8 cellular contexts compared by ENCODE assay signal in the genomic region with DNA sequence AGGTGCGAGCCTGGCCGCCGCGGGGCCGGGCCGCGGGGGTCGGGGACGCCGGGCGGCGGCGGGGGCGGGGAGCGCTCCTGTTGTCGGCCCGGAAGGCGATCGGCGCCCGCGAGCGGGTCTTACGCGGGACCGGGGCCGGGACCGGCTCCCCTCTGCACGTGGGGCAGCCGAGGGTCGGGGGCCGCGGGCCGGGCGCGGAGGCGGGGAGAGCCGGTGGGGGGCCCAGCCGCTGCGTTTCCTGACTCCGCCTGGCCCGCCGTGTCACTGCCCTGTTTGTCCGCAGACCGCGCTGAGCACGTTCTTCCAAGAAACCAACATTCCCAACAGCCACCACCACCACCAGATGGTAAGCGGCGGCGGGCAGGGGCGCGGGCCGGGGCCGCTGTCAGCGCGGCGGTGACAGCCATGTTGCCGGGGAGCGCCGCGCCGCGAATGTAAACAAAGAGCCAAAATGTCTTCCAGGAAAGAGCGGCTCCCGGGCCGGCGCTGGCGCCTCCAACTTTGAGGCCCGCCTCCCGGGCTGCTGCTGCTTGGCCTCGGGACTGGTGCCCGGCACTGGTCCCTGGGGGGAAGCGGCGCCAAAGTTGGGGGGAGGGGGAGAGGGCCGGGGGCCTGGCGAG. TPM values are rescaled to one million over a fixed set of nuclear protein-coding genes. Genes with fewer than 3 reads are reported as not detected.
DNase-seq lines count a peak whose midpoint lies in the region; ATAC-seq, FAIRE-seq and TF ChIP-seq lines count a peak whose summit lies in the region.

No MANE protein-coding gene starts in this region.

- BruUV-seq in mammary epithelial cell (replicated peaks; lab: Mats Ljungman, UMichigan), result no TSS peak

- POLR2A ChIA-PET in BJ (lab: Charles Lee), result interaction anchor here (0.6 kb wide), 1 partner anchor 11 kb away, joined by 6 read pairs; no protein-coding TSS in a partner anchor
- POLR2A ChIA-PET in HEK293 (lab: Yijun Ruan, JAX), result interaction anchor here (0.6 to 1.7 kb wide), 13 partner anchors 9 to 410 kb away, joined by 3 to 17 read pairs (median 5); a partner anchor contains a TSS

- peak overlapping the region; percentile 71 for H2AFZ ChIP-seq in mammary epithelial cell (ENCODE audit: low read depth, low read length)
- peak overlapping the region; percentile 22 for H2AFZ ChIP-seq in keratinocyte (ENCODE audit: control insufficient read depth, low read length)

- H3K36me3 ChIP-seq in BJ (ENCODE audit: control insufficient read depth, insufficient read depth, low read length) (peaks cover 4% of the 10 kb centered on the region), HEK293 (ENCODE audit: control insufficient read depth in 2 of 2, insufficient read depth in 1 of 2, low read length in 2 of 2) (peaks cover 5 to 19% of the 10 kb centered on the region in 2 experiments; a peak in 2 of 3 replicates), mammary epithelial cell (ENCODE audit: insufficient read depth, low read length) (peaks cover 2% of the 10 kb centered on the region), keratinocyte (ENCODE audit: control insufficient read depth in 2 of 2, extremely low read depth in 1 of 2, insufficient read depth in 2 of 2, low read length in 2 of 2) (peaks cover 4 to 12% of the 10 kb centered on the region in 2 experiments)

- peak overlapping the region; percentile 94 for H3K4me3 Mint-ChIP-seq in T-helper 1 cell treated with Interleukin-12 subunit alpha and Interleukin-12 subunit beta and Interleukin-4 antibody, amounts not matched to agents 30 μg/mL and 1 μg/mL, for 36 hours

- H3K4me1 ChIP-seq in HEK293 (ENCODE audit: control insufficient read depth, insufficient read depth, low read length) (no peaks in the 10 kb centered on the region; the same call in 1 of the 2 replicates), mammary epithelial cell (ENCODE audit: insufficient read depth, low read length) (peaks cover 57% of the 10 kb centered on the region), keratinocyte (ENCODE audit: control insufficient read depth, extremely low read depth, insufficient read depth, low read length) (peaks cover 58% of the 10 kb centered on the region)

- H3K4me2 ChIP-seq in mammary epithelial cell (ENCODE audit: insufficient read depth, low read depth, low read length) (peak overlapping the region; percentile 90), keratinocyte (ENCODE audit: control insufficient read depth, extremely low read depth, insufficient read depth, low read depth, low read length) (no peak overlapping the region)

- ATAC-seq in HG03520 (IDR thresholded peaks at IDR 0.05; ENCODE audit: unreplicated experiment), result no peak

- no peaks in the 10 kb centered on the region for H3K9me3 Mint-ChIP-seq in T-helper 1 cell treated with Interleukin-12 subunit alpha and Interleukin-12 subunit beta and Interleukin-4 antibody, amounts not matched to agents 30 μg/mL and 1 μg/mL, for 36 hours

- TF ChIP-seq CTCF in BJ (IDR thresholded peaks at IDR 0.05; ENCODE audit: insufficient read depth, low read depth, low read length) (no peak), HEK293 (tag by site-specific recombination; IDR thresholded peaks at IDR 0.05) (peak; percentile 17; the same call in 1 of the 2 replicates), mammary epithelial cell (conservative IDR thresholded peaks at IDR 0.05 in 1 of 2, IDR thresholded peaks at IDR 0.05 in 1 of 2; ENCODE audit: extremely low read depth in 1 of 2, insufficient read depth in 1 of 2, low read depth in 1 of 2, low read length in 2 of 2) (no peak), keratinocyte (optimal IDR thresholded peaks at IDR 0.05 in 1 of 3, IDR thresholded peaks at IDR 0.05 in 1 of 3, conservative IDR thresholded peaks at IDR 0.05 in 1 of 3; ENCODE audit: extremely low read depth in 1 of 3, insufficient read depth in 2 of 3, low read length in 3 of 3) (no peak)

- intact Hi-C loops in mammary epithelial cell (cut with micrococcal nuclease), result loop anchor here (1.0 kb wide), 1 partner anchor 13 kb away; no protein-coding TSS in a partner anchor

- CTCF ChIA-PET in BJ (lab: Yijun Ruan, JAX), result interaction anchor here (0.7 to 2.1 kb wide), 6 partner anchors 11 to 144 kb away, joined by 3 to 8 read pairs (median 5); no protein-coding TSS in a partner anchor
- CTCF ChIA-PET in HEK293 (lab: Yijun Ruan, JAX), result interaction anchor here (0.7 to 6.4 kb wide), 8 partner anchors 9 to 160 kb away, joined by 3 to 52 read pairs (median 4); no protein-coding TSS in a partner anchor
- CTCF ChIA-PET in mammary epithelial cell (lab: Charles Lee; ENCODE audit: low non-redundant PET), result no interaction called here

- DNase-seq in BJ (ENCODE audit: low read depth) (no peak), mammary epithelial cell (peak; percentile 35), keratinocyte (ENCODE audit: low read depth, low spot score) (no peak), occipital lobe (lab: John Stamatoyannopoulos, UW) (no peak)
- peak; percentile 65 to 66 for DNase-seq in stimulated activated CD4-positive, alpha-beta T cell treated with anti-CD3 and anti-CD28 coated beads, Interleukin-2, amount 100 ng/mL, for 24 hours

- H3K9me1 ChIP-seq in keratinocyte (ENCODE audit: control insufficient read depth, extremely low read depth, insufficient read depth, low read length), result peaks cover 2% of the 10 kb centered on the region

- FAIRE-seq in keratinocyte (lab: Jason Lieb, UNC), result no peak

- H3K79me2 ChIP-seq in mammary epithelial cell (ENCODE audit: insufficient read depth, low read length) (peaks cover 42% of the 10 kb centered on the region), keratinocyte (ENCODE audit: control insufficient read depth, insufficient read depth, low read length) (peaks cover 22% of the 10 kb centered on the region)

- H3K27me3 Mint-ChIP-seq in T-helper 1 cell treated with Interleukin-12 subunit alpha and Interleukin-12 subunit beta and Interleukin-4 antibody, amounts not matched to agents 30 μg/mL and 1 μg/mL, for 36 hours (ENCODE audit: low read depth), result no peaks in the 10 kb centered on the region

- H4K20me1 ChIP-seq in mammary epithelial cell (ENCODE audit: insufficient read depth, low read length), result no peaks in the 10 kb centered on the region
- H4K20me1 ChIP-seq in keratinocyte (ENCODE audit: control insufficient read depth, extremely low read depth, insufficient read depth, low read length), result no peaks in the 10 kb centered on the region

- peak overlapping the region; percentile 71 for H3K27ac Mint-ChIP-seq in T-helper 1 cell treated with Interleukin-12 subunit alpha and Interleukin-12 subunit beta and Interleukin-4 antibody, amounts not matched to agents 30 μg/mL and 1 μg/mL, for 36 hours

- WGBS in mammary epithelial cell (ENCODE audit: low coverage, missing lambda C conversion rate), result no CpG with 5 or more reads among the region's 76 CpGs

- peak overlapping the region; percentile 80 for H3K4me3 ChIP-seq in BJ (ENCODE audit: low read depth, low read length)
- H3K4me3 ChIP-seq in HEK293 (ENCODE audit: low read depth, low read length), result peak overlapping the region; percentile 89
- H3K4me3 ChIP-seq in mammary epithelial cell (replicated peaks in 1 of 3; ENCODE audit: insufficient read depth in 1 of 3, low read depth in 2 of 3, low read length in 3 of 3), result peak overlapping the region; percentile 71 to 81 (median 80)
- H3K4me3 ChIP-seq in keratinocyte (ENCODE audit: control insufficient read depth in 2 of 3, extremely low read depth in 1 of 3, insufficient read depth in 2 of 3, low read depth in 1 of 3, low read length in 3 of 3), result peak overlapping the region; percentile 70 to 84 (median 78)

- H3K27me3 ChIP-seq in BJ (ENCODE audit: control insufficient read depth, insufficient read depth, low read length) (no peaks in the 10 kb centered on the region), mammary epithelial cell (ENCODE audit: insufficient read depth, low read length) (no peaks in the 10 kb centered on the region), keratinocyte (ENCODE audit: control insufficient read depth, extremely low read depth, insufficient read depth, low read length) (no peaks in the 10 kb centered on the region)

- dilution Hi-C loops in mammary epithelial cell (cut with HindIII; ENCODE audit: low sequenced_read_pairs), result no loop called here
- dilution Hi-C loops in keratinocyte (cut with MboI; ENCODE audit: extremely low pct_ligation_motif_present, low sequenced_read_pairs), result no loop called here

- H3K4me1 Mint-ChIP-seq in T-helper 1 cell treated with Interleukin-12 subunit alpha and Interleukin-12 subunit beta and Interleukin-4 antibody, amounts not matched to agents 30 μg/mL and 1 μg/mL, for 36 hours (ENCODE audit: low read depth), result peaks cover 51% of the 10 kb centered on the region

- no peaks in the 10 kb centered on the region for H3K9me3 ChIP-seq in HEK293 (ENCODE audit: control insufficient read depth, insufficient read depth, low read depth, low read length)
- no peaks in the 10 kb centered on the region for H3K9me3 ChIP-seq in mammary epithelial cell (replicated peaks; ENCODE audit: insufficient read depth, low read length)
- H3K9me3 ChIP-seq in keratinocyte (ENCODE audit: control insufficient read depth, low read depth, low read length), result no peaks in the 10 kb centered on the region

- H3K9ac ChIP-seq in mammary epithelial cell (ENCODE audit: insufficient read depth, low read length) (peak overlapping the region; percentile 67), keratinocyte (ENCODE audit: control insufficient read depth, extremely low read depth, insufficient read depth, low read length) (peak overlapping the region; percentile 83)

- H3K27ac ChIP-seq in HEK293 (ENCODE audit: extremely low read depth, low read depth, low read length) (peak overlapping the region; percentile 81), mammary epithelial cell (ENCODE audit: insufficient read depth, low read depth, low read length) (peak overlapping the region; percentile 68), keratinocyte (ENCODE audit: control insufficient read depth, insufficient read depth, low read length) (peak overlapping the region; percentile 82)

- H3K36me3 Mint-ChIP-seq in T-helper 1 cell treated with Interleukin-12 subunit alpha and Interleukin-12 subunit beta and Interleukin-4 antibody, amounts not matched to agents 30 μg/mL and 1 μg/mL, for 36 hours (ENCODE audit: low read depth), result peaks cover 35% of the 10 kb centered on the region

- in situ Hi-C loops in mammary epithelial cell (cut with MboI; ENCODE audit: low sequenced_read_pairs in 2 of 2), result no loop called here

RNA-seq across cellular contexts. Expression of a gene that starts 0.6 kb away (rescaled TPM):
- 35.0 and 50.7 TPM in 2 replicates for polyA plus RNA-seq in BJ (2011; rRNA removed)
- 11.0 and 11.6 TPM in 2 replicates for polyA minus RNA-seq in BJ (2011; rRNA and poly(A)+ RNA removed)
- total RNA-seq in mammary epithelial cell, result 10 to 100 TPM in 1 of 2 donors, 1 to 10 TPM in 1; 5.7 to 54.7 TPM
- polyA plus RNA-seq in mammary epithelial cell, result 15.3 TPM
- polyA minus RNA-seq in mammary epithelial cell, result 9.2 TPM
- polyA plus RNA-seq in keratinocyte, result 9.4 to 33.9 TPM (median 28.7 TPM) in 3 replicates
- polyA plus RNA-seq in keratinocyte (2011; ENCODE audit: low read depth), result 6.8 TPM
- 11.8 and 17.0 TPM in 2 replicates for polyA plus RNA-seq in keratinocyte (2011; cell fraction: cytosol; rRNA removed)
- 7.4 and 8.5 TPM in 2 replicates for polyA plus RNA-seq in keratinocyte (2011; cell fraction: nucleus; rRNA removed)
- polyA plus RNA-seq in keratinocyte (2012; ENCODE audit: low replicate concordance), result 23.6 and 57.0 TPM in 2 replicates
- polyA minus RNA-seq in keratinocyte, result 5.9 to 16.6 TPM (median 8.9 TPM) in 3 replicates
- 31.7 TPM for polyA minus RNA-seq in keratinocyte (2011; cell fraction: cytosol; rRNA and poly(A)+ RNA removed)
- 5.0 and 8.5 TPM in 2 replicates for polyA minus RNA-seq in keratinocyte (2011; cell fraction: nucleus; rRNA and poly(A)+ RNA removed)
- 2.8 TPM for total RNA-seq in occipital lobe

RNA-seq across cellular contexts. Expression of a gene that starts 25.4 kb away (rescaled TPM):
- polyA plus RNA-seq in BJ (2011; rRNA removed) (0.13 and 0.50 TPM in 2 replicates), mammary epithelial cell (0.07 TPM), keratinocyte (not detected in 3 replicates)
- polyA minus RNA-seq in BJ (2011; rRNA and poly(A)+ RNA removed), result 0.09 and 0.51 TPM in 2 replicates
- total RNA-seq in mammary epithelial cell (not detected), occipital lobe (17.5 TPM)
- polyA minus RNA-seq in mammary epithelial cell (not detected), keratinocyte (not detected in 3 replicates)
- polyA plus RNA-seq in keratinocyte (2011; ENCODE audit: low read depth), result not detected
- not detected in 2 replicates for polyA plus RNA-seq in keratinocyte (2011; cell fraction: cytosol; rRNA removed)
- polyA plus RNA-seq in keratinocyte (2011; cell fraction: nucleus; rRNA removed), result not detected in 2 replicates
- not detected in 2 replicates for polyA plus RNA-seq in keratinocyte (2012; ENCODE audit: low replicate concordance)
- polyA minus RNA-seq in keratinocyte (2011; cell fraction: cytosol; rRNA and poly(A)+ RNA removed), result not detected
- not detected in 2 replicates for polyA minus RNA-seq in keratinocyte (2011; cell fraction: nucleus; rRNA and poly(A)+ RNA removed)

RNA-seq across cellular contexts. Expression of a gene that starts 42.3 kb away (rescaled TPM):
- polyA plus RNA-seq in BJ (2011; rRNA removed) (2.1 and 3.4 TPM in 2 replicates), mammary epithelial cell (1.3 TPM), keratinocyte (1.1 to 4.8 TPM (median 1.6 TPM) in 3 replicates)
- 6.0 and 6.5 TPM in 2 replicates for polyA minus RNA-seq in BJ (2011; rRNA and poly(A)+ RNA removed)
- total RNA-seq in mammary epithelial cell (1 to 10 TPM; 3.7 to 3.9 TPM), occipital lobe (6.1 TPM)
- polyA minus RNA-seq in mammary epithelial cell (1.3 TPM), keratinocyte (1.7 to 11.3 TPM (median 9.9 TPM) in 3 replicates)
- 2.3 TPM for polyA plus RNA-seq in keratinocyte (2011; ENCODE audit: low read depth)
- 0.62 and 1.3 TPM in 2 replicates for polyA plus RNA-seq in keratinocyte (2011; cell fraction: cytosol; rRNA removed)
- polyA plus RNA-seq in keratinocyte (2011; cell fraction: nucleus; rRNA removed), result 11.1 and 14.7 TPM in 2 replicates
- polyA plus RNA-seq in keratinocyte (2012; ENCODE audit: low replicate concordance), result 1.3 and 2.2 TPM in 2 replicates
- 2.1 TPM for polyA minus RNA-seq in keratinocyte (2011; cell fraction: cytosol; rRNA and poly(A)+ RNA removed)
- polyA minus RNA-seq in keratinocyte (2011; cell fraction: nucleus; rRNA and poly(A)+ RNA removed), result 5.6 and 9.3 TPM in 2 replicates

Comparison
In these comparisons a context has a peak if more than half of its experiments do, and no peak if none do; other contexts are left out.
1. DNase-seq: peak in mammary epithelial cell (single experiment) and stimulated activated CD4-positive, alpha-beta T cell treated with anti-CD3 and anti-CD28 coated beads, Interleukin-2, amount 100 ng/mL, for 24 hours (2 of 2); none in BJ (single experiment), keratinocyte (single experiment) and occipital lobe (single experiment).
2. Peak in every context shown above with its lines, with median percentiles within 50 percentile points of each other: H3K4me3 ChIP-seq and H3K27ac ChIP-seq.